11 cellular contexts compared by ENCODE assay signal in the genomic region with DNA sequence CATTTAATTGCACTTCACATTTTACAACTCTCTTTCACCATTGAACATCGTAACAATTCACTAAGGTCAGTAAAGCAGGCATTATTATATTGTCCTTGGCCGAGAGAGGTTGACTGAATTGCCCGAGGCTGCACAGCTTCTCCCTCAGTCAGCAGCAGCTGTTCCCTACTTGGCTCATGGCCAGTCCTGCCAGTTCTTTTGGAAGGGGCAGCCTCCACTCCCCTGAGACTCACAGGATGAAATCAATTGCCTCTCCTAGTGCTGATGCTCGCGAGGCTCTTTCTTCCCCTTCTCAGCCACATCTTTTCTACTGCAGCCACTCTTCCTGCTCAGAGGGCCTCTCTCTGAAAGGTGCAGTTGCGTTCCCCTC.
DNase-seq lines count a peak whose midpoint lies in the region; ATAC-seq and TF ChIP-seq lines count a peak whose summit lies in the region.
"Had no signal": no experiment of that assay in that cellular context is flagged by ENCODE, and none has a peak within 500 bp of the region (broad histone marks: within the 10 kb centered on the region; RNA-seq: fewer than 3 reads in every experiment).

No MANE protein-coding gene starts in this region.

- no peaks in the 10 kb centered on the region for H3K27me3 Mint-ChIP-seq in CD8-positive, alpha-beta T cell (ENCODE audit: low read depth)
- no peaks in the 10 kb centered on the region for H3K27me3 Mint-ChIP-seq in T-cell

- H3K4me3 ChIP-seq in CD8-positive, alpha-beta T cell (ENCODE audit: low read depth, low read length): peak overlapping the region; percentile 11
- H3K4me3 ChIP-seq: thoracic aorta had no signal

- H3K36me3 Mint-ChIP-seq in CD8-positive, alpha-beta T cell: no peaks in the 10 kb centered on the region
- no peaks in the 10 kb centered on the region for H3K36me3 Mint-ChIP-seq in T-cell

- no peak for ATAC-seq in CD8-positive, alpha-beta T cell
- ATAC-seq in GM19035 (IDR thresholded peaks at IDR 0.05; ENCODE audit: unreplicated experiment) (peak; percentile 14), HG03175 (IDR thresholded peaks at IDR 0.05; ENCODE audit: unreplicated experiment) (peak; percentile 20), T-cell (replicated peaks in 1 of 4) (peak in 2 of 4 experiments; percentile 4 to 19), GM18520 (IDR thresholded peaks at IDR 0.05; ENCODE audit: unreplicated experiment) (no peak), HG03342 (IDR thresholded peaks at IDR 0.05; ENCODE audit: unreplicated experiment) (no peak)

- H3K4me3 Mint-ChIP-seq in CD8-positive, alpha-beta T cell: peak overlapping the region; percentile 65
- H3K4me3 Mint-ChIP-seq in T-cell: peak overlapping the region; percentile 54 to 63 (median 55)

- H3K9me3 ChIP-seq in CD8-positive, alpha-beta T cell (ENCODE audit: low read length): no peaks in the 10 kb centered on the region
- H3K9me3 ChIP-seq: thoracic aorta had no signal

- H3K36me3 ChIP-seq in CD8-positive, alpha-beta T cell (ENCODE audit: insufficient read depth, low read length): no peaks in the 10 kb centered on the region
- H3K36me3 ChIP-seq: thoracic aorta had no signal

- H3K27ac Mint-ChIP-seq in CD8-positive, alpha-beta T cell: peak overlapping the region; percentile 57
- peak overlapping the region; percentile 78 to 81 for H3K27ac Mint-ChIP-seq in T-cell

- H3K27ac ChIP-seq in CD8-positive, alpha-beta T cell (ENCODE audit: low read depth, low read length): no peak overlapping the region
- H3K27ac ChIP-seq: thoracic aorta had no signal

- H3K4me1 Mint-ChIP-seq in CD8-positive, alpha-beta T cell (ENCODE audit: low read depth): peaks cover 59% of the 10 kb centered on the region
- H3K4me1 Mint-ChIP-seq in T-cell: peaks cover 58 to 67% (median 63%) of the 10 kb centered on the region in 3 donors

- H3K27me3 ChIP-seq in CD8-positive, alpha-beta T cell (ENCODE audit: insufficient read depth, low read length): no peaks in the 10 kb centered on the region

- TF ChIP-seq CTCF in CD8-positive, alpha-beta T cell (IDR thresholded peaks at IDR 0.05): no peak

- DNase-seq in CD8-positive, alpha-beta T cell: no peak
- DNase-seq in T-cell (no peak), mesenteric fat pad (ENCODE audit: low spot score) (no peak), putamen (ENCODE audit: low spot score) (no peak)
- DNase-seq: hippocampal formation, T-helper 9 cell had no signal

- CTCF ChIA-PET in CD8-positive, alpha-beta T cell (lab: Charles Lee): interaction anchor here (1.2 to 2.0 kb wide), 3 partner anchors 19 to 28 kb away, joined by 4 to 5 read pairs (median 4); no protein-coding TSS in a partner anchor
- CTCF ChIA-PET in T-cell (lab: Charles Lee): no interaction called here

- POLR2A ChIA-PET in CD8-positive, alpha-beta T cell (lab: Charles Lee): no interaction called here
- POLR2A ChIA-PET in T-cell (lab: Charles Lee): no interaction called here

- intact Hi-C loops in CD8-positive, alpha-beta T cell (cut with DNase I, micrococcal nuclease): no loop called here

- H3K4me1 ChIP-seq in CD8-positive, alpha-beta T cell (ENCODE audit: insufficient read depth, low read length): peaks cover 47% of the 10 kb centered on the region

- H3K9me3 Mint-ChIP-seq in CD8-positive, alpha-beta T cell: no peaks in the 10 kb centered on the region
- H3K9me3 Mint-ChIP-seq in T-cell: peaks cover 0 to 3% (median 0%) of the 10 kb centered on the region in 3 donors

Comparison
In these comparisons a context has a peak if more than half of its experiments do, and no peak if none do; other contexts are left out.
1. ATAC-seq: peak in GM19035 (single experiment) and HG03175 (single experiment); none in CD8-positive, alpha-beta T cell (single experiment), GM18520 (single experiment) and HG03342 (single experiment).